In the genomic region with DNA sequence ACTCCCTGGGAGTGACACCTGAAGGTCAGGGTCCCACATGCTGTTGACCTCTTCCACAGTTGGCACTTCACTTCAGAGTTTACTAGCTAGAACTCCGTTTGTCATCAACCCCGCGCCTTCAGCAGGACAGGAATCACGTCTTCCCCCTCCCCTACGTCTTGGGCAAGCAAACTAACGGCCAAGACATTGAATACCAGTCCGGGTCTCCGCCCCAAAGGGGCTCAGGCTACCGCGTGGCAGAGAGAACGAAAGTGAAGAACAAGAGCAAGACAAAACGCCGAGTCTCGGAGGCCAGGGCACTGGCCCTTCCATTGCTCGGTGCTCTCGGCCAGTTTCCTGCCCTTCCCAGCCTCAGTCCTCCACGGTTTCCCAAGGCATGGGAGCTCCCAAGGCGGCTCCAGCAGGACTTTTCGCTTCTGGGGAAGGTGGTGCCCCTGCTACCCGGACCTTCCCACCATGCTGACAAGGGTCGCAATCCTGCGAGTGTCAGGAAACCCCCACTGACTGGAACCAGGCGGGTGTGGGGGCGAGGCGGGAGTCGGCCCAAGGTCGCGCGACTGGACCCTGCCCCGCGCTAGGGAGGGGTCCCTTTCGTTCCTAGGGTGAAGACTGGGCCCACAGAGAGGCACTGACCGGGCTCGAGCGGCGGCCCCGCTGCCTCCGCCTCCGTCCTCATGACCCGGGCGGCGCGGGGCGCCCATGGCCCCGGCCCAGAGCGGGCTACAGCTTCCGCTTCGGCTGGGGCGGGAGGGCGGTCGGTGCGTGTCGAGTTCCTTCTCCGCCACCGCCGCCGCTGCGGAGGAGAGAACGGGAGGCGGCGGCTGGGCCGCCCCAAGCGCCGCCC, we compare ENCODE assay signal across 8 cellular contexts. TPM values are rescaled to one million over a fixed set of nuclear protein-coding genes. Genes with fewer than 3 reads are reported as not detected.
A peak's percentile ranks its signal among the peaks of the same experiment; 100 is the strongest.
DNase-seq lines count a peak whose midpoint lies in the region; ATAC-seq and TF ChIP-seq lines count a peak whose summit lies in the region.

A gene (minus strand): TSS at position 823 of the 844 bp plus-strand sequence. CDS start 147 bp downstream, at position 676.

- TF ChIP-seq POLR2A in erythroblast (IDR thresholded peaks at IDR 0.05; ENCODE audit: low read length) (peak; percentile 67), suprapubic skin (IDR thresholded peaks at IDR 0.05) (peak in 1 of 2 donors; percentile 75)

- peak within 1 kb of the TSS; percentile 98 for H3K4me3 Mint-ChIP-seq in activated CD8-positive, alpha-beta T cell treated with anti-CD3 and anti-CD28 coated beads for 36 hours

- H3K27ac Mint-ChIP-seq in activated CD8-positive, alpha-beta T cell treated with anti-CD3 and anti-CD28 coated beads for 36 hours, result peak within 1 kb of the TSS; percentile 99

- H3K9me3 Mint-ChIP-seq in activated CD8-positive, alpha-beta T cell treated with anti-CD3 and anti-CD28 coated beads for 36 hours, result no peaks in the 10 kb centered on the region

- POLR2A ChIA-PET in A673 (lab: Charles Lee; ENCODE audit: low non-redundant PET), result interaction anchor here (0.6 to 0.7 kb wide), 2 partner anchors 27 to 641 kb away, joined by 6 to 11 read pairs; no protein-coding TSS in a partner anchor
- POLR2A ChIA-PET in activated CD8-positive, alpha-beta T cell treated with anti-CD3 and anti-CD28 coated beads for 36 hours (lab: Charles Lee), result interaction anchor here (0.6 to 2.4 kb wide), 14 partner anchors 8 to 506 kb away, joined by 3 to 14 read pairs (median 3); a partner anchor contains a TSS

- H3K4me3 ChIP-seq in A673 (ENCODE audit: low read depth, low read length, poor library complexity, severe bottlenecking) (peak within 1 kb of the TSS; percentile 93), muscle layer of duodenum (ENCODE audit: low read depth in 1 of 2, low read length in 2 of 2) (peak within 1 kb of the TSS; percentile 77 to 92), suprapubic skin (peak within 1 kb of the TSS; percentile 96)
- peak within 1 kb of the TSS; percentile 91 for H3K4me3 ChIP-seq in Jurkat, Clone E6-1 (ENCODE audit: low read length)

- intact Hi-C loops in A673 (cut with micrococcal nuclease; ENCODE audit: unreplicated experiment), result no loop called here
- intact Hi-C loops in activated CD8-positive, alpha-beta T cell treated with anti-CD3 and anti-CD28 coated beads for 36 hours (cut with micrococcal nuclease), result no loop called here

- no peak for TF ChIP-seq EP300 in suprapubic skin (IDR thresholded peaks at IDR 0.05)

- H3K27ac ChIP-seq in A673 (ENCODE audit: low read depth, low read length, poor library complexity, severe bottlenecking) (peak within 1 kb of the TSS; percentile 97), muscle layer of duodenum (ENCODE audit: low read length) (peak within 1 kb of the TSS; percentile 98), suprapubic skin (peak within 1 kb of the TSS; percentile 96)

- H3K4me1 ChIP-seq in A673 (ENCODE audit: insufficient read depth, low read length, poor library complexity, severe bottlenecking) (peaks cover 18% of the 10 kb centered on the region), muscle layer of duodenum (ENCODE audit: control insufficient read depth in 1 of 2, insufficient read depth in 2 of 2, low read length in 2 of 2) (peaks cover 8 to 58% of the 10 kb centered on the region in 2 donors), suprapubic skin (peaks cover 40% of the 10 kb centered on the region)

- peaks cover 43% of the 10 kb centered on the region for H3K4me1 Mint-ChIP-seq in activated CD8-positive, alpha-beta T cell treated with anti-CD3 and anti-CD28 coated beads for 36 hours (ENCODE audit: low read depth)

- peaks cover 23% of the 10 kb centered on the region for H3K36me3 ChIP-seq in A673 (ENCODE audit: insufficient read depth, low read length, poor library complexity, severe bottlenecking)
- H3K36me3 ChIP-seq in muscle layer of duodenum (ENCODE audit: control insufficient read depth in 1 of 2, insufficient read depth in 2 of 2, low read length in 2 of 2), result peaks cover 21 to 36% of the 10 kb centered on the region in 2 donors
- peaks cover 27% of the 10 kb centered on the region for H3K36me3 ChIP-seq in suprapubic skin

- no peaks in the 10 kb centered on the region for H3K27me3 Mint-ChIP-seq in activated CD8-positive, alpha-beta T cell treated with anti-CD3 and anti-CD28 coated beads for 36 hours

- H3K9me3 ChIP-seq in A673 (ENCODE audit: low read depth, low read length, poor library complexity, severe bottlenecking) (no peaks in the 10 kb centered on the region), muscle layer of duodenum (ENCODE audit: control insufficient read depth in 1 of 2, low read length in 2 of 2) (no peaks in the 10 kb centered on the region), suprapubic skin (no peaks in the 10 kb centered on the region)

- 0% methylated on average over 32 of the region's 64 CpGs for WGBS in suprapubic skin

- CTCF ChIA-PET in A673 (lab: Charles Lee), result no interaction called here
- CTCF ChIA-PET in activated CD8-positive, alpha-beta T cell treated with anti-CD3 and anti-CD28 coated beads for 36 hours (lab: Charles Lee), result interaction anchor here (1.2 kb wide), 2 partner anchors 33 to 127 kb away, joined by 4 to 5 read pairs; a partner anchor contains a TSS

- H3K36me3 Mint-ChIP-seq in activated CD8-positive, alpha-beta T cell treated with anti-CD3 and anti-CD28 coated beads for 36 hours (ENCODE audit: low read depth), result peaks cover 44% of the 10 kb centered on the region

- peak; percentile 12 for ATAC-seq in GM18909 (IDR thresholded peaks at IDR 0.05; ENCODE audit: poor library complexity, unreplicated experiment)
- ATAC-seq in activated CD8-positive, alpha-beta T cell treated with anti-CD3 and anti-CD28 coated beads for 36 hours, result no peak
- ATAC-seq in HG03565 (IDR thresholded peaks at IDR 0.05; ENCODE audit: unreplicated experiment), result no peak

- DNase-seq in A673 (ENCODE audit: low spot score) (peak; percentile 25), erythroblast (lab: John Stamatoyannopoulos, UW) (peak; percentile 63 to 70), suprapubic skin (ENCODE audit: low spot score in 2 of 2) (peak in 1 of 2 donors; percentile 80)
- no peak for DNase-seq in Jurkat, Clone E6-1 (ENCODE audit: low read depth, low spot score)
- peak; percentile 51 for DNase-seq in activated CD8-positive, alpha-beta T cell treated with anti-CD3 and anti-CD28 coated beads for 36 hours

- no peaks in the 10 kb centered on the region for H3K27me3 ChIP-seq in A673 (replicated peaks; ENCODE audit: insufficient read depth, low read depth, low read length, poor library complexity)
- no peaks in the 10 kb centered on the region for H3K27me3 ChIP-seq in muscle layer of duodenum (ENCODE audit: low read depth, low read length)
- no peaks in the 10 kb centered on the region for H3K27me3 ChIP-seq in suprapubic skin

- BruUV-seq in A673 (replicated peaks; lab: Mats Ljungman, UMichigan), result no TSS peak

- no peak for TF ChIP-seq CTCF in A673 (conservative IDR thresholded peaks at IDR 0.05; ENCODE audit: low read depth, low read length)
- TF ChIP-seq CTCF in activated CD8-positive, alpha-beta T cell treated with anti-CD3 and anti-CD28 coated beads for 36 hours (IDR thresholded peaks at IDR 0.05), result no peak
- TF ChIP-seq CTCF in suprapubic skin (IDR thresholded peaks at IDR 0.05), result no peak

RNA-seq across cellular contexts. Expression of the gene that starts here (rescaled TPM):
- total RNA-seq in A673 (2021) (70.5 and 75.3 TPM in 2 replicates), suprapubic skin (10 to 100 TPM; 75.2 to 97.5 (median 93.0) TPM)
- 74.9 TPM for polyA plus RNA-seq in Jurkat, Clone E6-1 (2012; ENCODE audit: insufficient read depth, insufficient read length)
- total RNA-seq in activated CD8-positive, alpha-beta T cell treated with anti-CD3 and anti-CD28 coated beads for 36 hours, result 100 to 1,000 TPM in 1 of 2 experiments, 10 to 100 TPM in 1; 99.7 to 111 TPM
